In genomic region chr19:33403221-33403972, GRCh38 we compare ENCODE assay signal across 1 cellular context.
TF ChIP-seq lines count a peak whose summit lies in the region.

No MANE protein-coding gene starts in this region.

TF ChIP-seq in HepG2, 621 proteins besides CTCF, POLR2A, EP300 and RAD21 (continued from another document and continues in another):
- TF ChIP-seq, protein P1, sequence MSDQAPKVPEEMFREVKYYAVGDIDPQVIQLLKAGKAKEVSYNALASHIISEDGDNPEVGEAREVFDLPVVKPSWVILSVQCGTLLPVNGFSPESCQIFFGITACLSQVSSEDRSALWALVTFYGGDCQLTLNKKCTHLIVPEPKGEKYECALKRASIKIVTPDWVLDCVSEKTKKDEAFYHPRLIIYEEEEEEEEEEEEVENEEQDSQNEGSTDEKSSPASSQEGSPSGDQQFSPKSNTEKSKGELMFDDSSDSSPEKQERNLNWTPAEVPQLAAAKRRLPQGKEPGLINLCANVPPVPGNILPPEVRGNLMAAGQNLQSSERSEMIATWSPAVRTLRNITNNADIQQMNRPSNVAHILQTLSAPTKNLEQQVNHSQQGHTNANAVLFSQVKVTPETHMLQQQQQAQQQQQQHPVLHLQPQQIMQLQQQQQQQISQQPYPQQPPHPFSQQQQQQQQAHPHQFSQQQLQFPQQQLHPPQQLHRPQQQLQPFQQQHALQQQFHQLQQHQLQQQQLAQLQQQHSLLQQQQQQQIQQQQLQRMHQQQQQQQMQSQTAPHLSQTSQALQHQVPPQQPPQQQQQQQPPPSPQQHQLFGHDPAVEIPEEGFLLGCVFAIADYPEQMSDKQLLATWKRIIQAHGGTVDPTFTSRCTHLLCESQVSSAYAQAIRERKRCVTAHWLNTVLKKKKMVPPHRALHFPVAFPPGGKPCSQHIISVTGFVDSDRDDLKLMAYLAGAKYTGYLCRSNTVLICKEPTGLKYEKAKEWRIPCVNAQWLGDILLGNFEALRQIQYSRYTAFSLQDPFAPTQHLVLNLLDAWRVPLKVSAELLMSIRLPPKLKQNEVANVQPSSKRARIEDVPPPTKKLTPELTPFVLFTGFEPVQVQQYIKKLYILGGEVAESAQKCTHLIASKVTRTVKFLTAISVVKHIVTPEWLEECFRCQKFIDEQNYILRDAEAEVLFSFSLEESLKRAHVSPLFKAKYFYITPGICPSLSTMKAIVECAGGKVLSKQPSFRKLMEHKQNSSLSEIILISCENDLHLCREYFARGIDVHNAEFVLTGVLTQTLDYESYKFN (CRISPR knock-in tag; conservative IDR thresholded peaks at IDR 0.05) = peak; percentile 97
- TF ChIP-seq KDM1A (CRISPR knock-in tag; IDR thresholded peaks at IDR 0.05) (no peak), ATF7-NPFF (CRISPR knock-in tag; IDR thresholded peaks at IDR 0.05; ENCODE audit: low read depth) (peak; percentile 96), SPEN (CRISPR knock-in tag; IDR thresholded peaks at IDR 0.05; ENCODE audit: low read depth) (peak; percentile 92), ZNF142 (CRISPR knock-in tag; IDR thresholded peaks at IDR 0.05) (peak; percentile 76; the same call in 1 of the 2 replicates), RORA (CRISPR knock-in tag; IDR thresholded peaks at IDR 0.05) (0 out of 2 replicates have a peak, but pooled peaks have one; percentile 62), CBFB (CRISPR knock-in tag; IDR thresholded peaks at IDR 0.05) (no peak), ZBTB46 (CRISPR knock-in tag; IDR thresholded peaks at IDR 0.05; ENCODE audit: borderline replicate concordance) (no peak), U2AF1 (optimal IDR thresholded peaks at IDR 0.05; ENCODE audit: low read depth, low read length) (no peak), HOXA9 (CRISPR knock-in tag; IDR thresholded peaks at IDR 0.05; ENCODE audit: borderline replicate concordance) (peak; percentile 68; the same call in 1 of the 2 replicates), JDP2 (CRISPR knock-in tag; IDR thresholded peaks at IDR 0.05; ENCODE audit: borderline replicate concordance) (no peak), ZNF484 (CRISPR knock-in tag; IDR thresholded peaks at IDR 0.05; ENCODE audit: borderline replicate concordance, low read depth) (peak; percentile 89; the same call in 1 of the 2 replicates), KIAA2018 (CRISPR knock-in tag; IDR thresholded peaks at IDR 0.05; ENCODE audit: borderline replicate concordance) (peak; percentile 47; the same call in 1 of the 2 replicates), PITX1 (CRISPR knock-in tag; IDR thresholded peaks at IDR 0.05) (peak; percentile 98)
- TF ChIP-seq, protein P2, sequence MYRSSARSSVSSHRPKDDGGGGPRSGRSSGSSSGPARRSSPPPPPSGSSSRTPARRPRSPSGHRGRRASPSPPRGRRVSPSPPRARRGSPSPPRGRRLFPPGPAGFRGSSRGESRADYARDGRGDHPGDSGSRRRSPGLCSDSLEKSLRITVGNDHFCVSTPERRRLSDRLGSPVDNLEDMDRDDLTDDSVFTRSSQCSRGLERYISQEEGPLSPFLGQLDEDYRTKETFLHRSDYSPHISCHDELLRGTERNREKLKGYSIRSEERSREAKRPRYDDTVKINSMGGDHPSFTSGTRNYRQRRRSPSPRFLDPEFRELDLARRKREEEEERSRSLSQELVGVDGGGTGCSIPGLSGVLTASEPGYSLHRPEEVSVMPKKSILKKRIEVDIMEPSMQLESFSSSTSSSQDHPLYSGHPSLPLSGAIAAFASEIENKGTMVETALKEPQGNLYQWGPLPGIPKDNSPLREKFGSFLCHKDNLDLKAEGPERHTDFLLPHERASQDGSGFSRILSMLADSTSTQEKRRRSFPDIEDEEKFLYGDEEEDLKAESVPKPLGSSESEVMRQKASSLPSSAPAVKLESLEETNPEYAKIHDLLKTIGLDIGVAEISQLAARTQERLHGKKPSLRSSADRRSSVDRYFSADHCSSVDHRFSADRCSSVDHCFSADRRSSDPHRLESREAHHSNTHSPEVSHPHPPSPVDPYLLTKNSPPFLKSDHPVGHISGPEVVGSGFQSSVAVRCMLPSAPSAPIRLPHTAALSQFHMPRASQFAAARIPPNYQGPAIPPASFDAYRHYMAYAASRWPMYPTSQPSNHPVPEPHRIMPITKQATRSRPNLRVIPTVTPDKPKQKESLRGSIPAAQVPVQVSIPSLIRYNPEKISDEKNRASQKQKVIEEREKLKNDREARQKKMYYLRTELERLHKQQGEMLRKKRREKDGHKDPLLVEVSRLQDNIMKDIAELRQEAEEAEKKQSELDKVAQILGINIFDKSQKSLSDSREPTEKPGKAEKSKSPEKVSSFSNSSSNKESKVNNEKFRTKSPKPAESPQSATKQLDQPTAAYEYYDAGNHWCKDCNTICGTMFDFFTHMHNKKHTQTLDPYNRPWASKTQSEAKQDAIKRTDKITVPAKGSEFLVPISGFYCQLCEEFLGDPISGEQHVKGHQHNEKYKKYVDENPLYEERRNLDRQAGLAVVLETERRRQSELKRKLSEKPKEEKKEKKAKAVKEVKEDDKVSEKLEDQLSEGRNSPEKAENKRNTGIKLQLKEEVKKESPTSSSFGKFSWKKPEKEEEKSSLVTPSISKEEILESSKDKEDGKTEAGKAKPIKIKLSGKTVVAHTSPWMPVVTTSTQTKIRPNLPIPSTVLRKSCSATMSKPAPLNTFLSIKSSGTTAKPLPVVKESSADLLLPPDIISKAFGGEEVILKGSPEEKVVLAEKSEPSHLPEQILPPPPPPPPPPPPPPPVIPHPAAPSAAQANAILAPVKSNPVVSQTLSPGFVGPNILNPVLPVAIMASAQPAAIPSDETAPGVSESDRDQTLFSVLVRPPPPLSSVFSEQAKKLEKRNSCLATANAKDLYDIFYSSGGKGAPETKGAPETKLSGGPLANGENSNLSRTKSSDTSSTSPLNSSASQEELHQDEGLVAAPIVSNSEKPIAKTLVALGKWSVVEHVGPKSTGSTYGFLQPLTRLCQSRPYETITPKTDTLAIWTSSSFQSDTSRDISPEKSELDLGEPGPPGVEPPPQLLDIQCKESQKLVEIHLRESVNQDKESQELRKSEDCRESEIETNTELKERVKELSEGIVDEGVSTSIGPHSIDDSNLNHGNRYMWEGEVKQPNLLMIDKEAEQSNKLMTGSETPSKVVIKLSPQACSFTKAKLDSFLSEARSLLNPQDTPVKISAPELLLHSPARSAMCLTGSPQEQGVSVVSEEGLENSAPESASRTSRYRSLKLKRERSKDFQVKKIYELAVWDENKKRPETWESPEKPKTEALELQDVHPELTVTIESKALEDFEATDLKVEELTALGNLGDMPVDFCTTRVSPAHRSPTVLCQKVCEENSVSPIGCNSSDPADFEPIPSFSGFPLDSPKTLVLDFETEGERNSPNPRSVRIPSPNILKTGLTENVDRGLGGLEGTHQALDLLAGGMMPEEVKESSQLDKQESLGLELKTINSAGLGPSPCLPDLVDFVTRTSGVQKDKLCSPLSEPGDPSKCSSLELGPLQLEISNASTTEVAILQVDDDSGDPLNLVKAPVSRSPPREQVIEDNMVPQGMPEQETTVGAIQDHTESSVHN (CRISPR knock-in tag; IDR thresholded peaks at IDR 0.05) = 0 out of 2 replicates have a peak, but pooled peaks have one; percentile 85
